In the genomic region with DNA sequence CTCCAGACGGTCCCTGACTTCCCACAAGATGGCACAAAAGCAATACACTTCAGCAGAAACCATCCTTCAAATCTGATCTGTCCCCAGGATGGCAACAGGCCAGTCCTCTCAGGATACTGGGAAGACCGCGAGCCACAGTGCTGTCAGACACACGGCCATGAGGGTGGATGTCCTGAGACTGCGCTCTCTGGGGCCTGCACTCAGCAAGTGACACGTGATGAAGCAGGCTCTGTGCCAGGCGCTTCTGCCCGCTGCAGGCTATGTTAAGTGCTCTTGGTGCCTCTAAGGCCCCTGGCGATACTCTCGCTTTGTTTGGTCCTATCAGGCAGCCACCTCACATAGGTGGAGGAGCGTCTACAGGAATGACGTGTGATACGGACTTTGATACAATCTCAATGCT, we compare ENCODE assay signal across 1 cellular context.
TF ChIP-seq lines count a peak whose summit lies in the region.

No MANE protein-coding gene starts in this region.

TF ChIP-seq in WTC11, 78 proteins besides CTCF, POLR2A, EP300 and RAD21 (continued from another document):
- no peak for TF ChIP-seq KAT7 (CRISPR knock-in tag; IDR thresholded peaks at IDR 0.05; ENCODE audit: borderline replicate concordance)
- TF ChIP-seq RORB (CRISPR knock-in tag; IDR thresholded peaks at IDR 0.05) = no peak
